8 cellular contexts compared by ENCODE assay signal in the genomic region with DNA sequence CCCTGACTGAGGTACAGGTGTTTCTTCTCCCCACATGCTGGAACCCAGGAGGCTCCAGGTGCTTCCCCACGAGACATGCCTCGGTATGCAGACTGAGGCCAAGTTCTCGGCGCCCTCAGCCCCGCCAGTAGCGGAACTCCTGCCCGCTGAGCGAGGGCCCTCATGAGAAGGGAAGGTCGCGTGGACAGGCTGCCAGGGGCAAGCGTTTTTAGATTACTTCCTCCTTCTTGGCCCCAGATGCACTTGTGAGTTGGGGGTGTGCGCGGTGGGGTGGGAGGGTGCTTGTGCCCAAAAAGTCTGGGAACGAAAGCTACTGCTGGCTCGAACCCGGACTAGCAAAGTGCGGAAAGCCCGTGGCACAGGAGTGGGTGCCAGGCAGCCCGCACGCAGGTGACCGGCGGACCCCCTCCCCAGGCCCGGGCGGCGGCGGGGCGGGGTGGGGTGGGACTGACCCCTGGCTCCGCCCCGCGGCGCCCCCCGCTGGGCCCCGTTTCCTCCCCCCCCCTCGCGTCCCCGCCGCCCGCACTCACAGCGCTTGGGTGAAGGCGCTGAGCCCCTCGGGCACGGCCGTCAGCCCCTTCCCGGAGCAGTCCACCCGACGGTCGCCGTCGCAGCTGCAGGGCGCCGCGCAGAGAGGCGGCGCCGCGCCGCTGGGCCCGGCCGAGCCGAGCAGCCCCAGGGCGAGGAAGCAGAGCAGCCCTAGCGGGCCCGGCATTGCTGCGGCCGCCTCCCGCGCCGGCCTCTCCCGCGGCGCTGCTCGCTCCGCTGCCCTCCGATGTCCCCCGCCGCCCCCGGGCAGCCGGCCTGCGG. TPM values are rescaled to one million over a fixed set of nuclear protein-coding genes. Genes with fewer than 3 reads are reported as not detected.
DNase-seq lines count a peak whose midpoint lies in the region; ATAC-seq, FAIRE-seq and TF ChIP-seq lines count a peak whose summit lies in the region.

No MANE protein-coding gene starts in this region.

- peak overlapping the region; percentile 94 for H3K9ac ChIP-seq in trophoblast cell (ENCODE audit: low read length)

- H4K12ac ChIP-seq in trophoblast cell (ENCODE audit: low read depth, low read length): no peak overlapping the region

- peak overlapping the region; percentile 42 for H2AFZ ChIP-seq in trophoblast cell (ENCODE audit: insufficient read depth, low read length, poor library complexity)

- TF ChIP-seq POLR2A in H54 (IDR thresholded peaks at IDR 0.05; ENCODE audit: low read depth, low read length): no peak; the same call in 1 of the 2 replicates

- peak overlapping the region; percentile 82 to 97 (median 90) for H3K27ac ChIP-seq in heart right ventricle
- peak overlapping the region; percentile 70 for H3K27ac ChIP-seq in trophoblast cell (ENCODE audit: low read depth, low read length)

- peaks cover 9% of the 10 kb centered on the region for H3K79me2 ChIP-seq in trophoblast cell (ENCODE audit: control insufficient read depth, insufficient read depth, low read length, poor library complexity)

- peak overlapping the region; percentile 68 for H3K4me3 Mint-ChIP-seq in activated naive CD8-positive, alpha-beta T cell treated with anti-CD3 and anti-CD28 coated beads, Interleukin-2, amount 10 ng/mL, durations not matched to agents 7 days and 5 days

- H4K91ac ChIP-seq in trophoblast cell (ENCODE audit: low read depth, low read length): peak overlapping the region; percentile 58

- peaks cover 2% of the 10 kb centered on the region for H3K36me3 Mint-ChIP-seq in activated naive CD8-positive, alpha-beta T cell treated with anti-CD3 and anti-CD28 coated beads, Interleukin-2, amount 10 ng/mL, durations not matched to agents 7 days and 5 days

- ATAC-seq in activated CD4-positive, CD25-positive, alpha-beta regulatory T cell treated with anti-CD3 and anti-CD28 coated beads, Interleukin-2, amount 50 U/mL, for 24 hours: peak; percentile 34 to 54
- ATAC-seq in HG02623 (IDR thresholded peaks at IDR 0.05; ENCODE audit: unreplicated experiment): peak; percentile 43
- ATAC-seq in activated naive CD8-positive, alpha-beta T cell treated with anti-CD3 and anti-CD28 coated beads, Interleukin-2, amount 10 ng/mL, durations not matched to agents 7 days and 5 days (ENCODE audit: low read depth): peak; percentile 75
- ATAC-seq in heart right ventricle: peak; percentile 1 to 65 (median 42)

- no peak for FAIRE-seq in H54 (lab: Jason Lieb, UNC)

- H3K4me3 ChIP-seq in heart right ventricle: peak overlapping the region; percentile 64 to 97 (median 82)
- H3K4me3 ChIP-seq in trophoblast cell (ENCODE audit: low read depth, low read length): peak overlapping the region; percentile 96

- H4K8ac ChIP-seq in trophoblast cell (ENCODE audit: low read depth, low read length): peak overlapping the region; percentile 26

- H3K18ac ChIP-seq in trophoblast cell (ENCODE audit: low read length): peak overlapping the region; percentile 64

- POLR2A ChIA-PET in activated naive CD8-positive, alpha-beta T cell treated with anti-CD3 and anti-CD28 coated beads, Interleukin-2, amount 10 ng/mL, durations not matched to agents 7 days and 5 days (lab: Charles Lee): no interaction called here

- H3K4me1 ChIP-seq in heart right ventricle (peaks cover 0 to 46% (median 21%) of the 10 kb centered on the region in 9 donors), trophoblast cell (ENCODE audit: control insufficient read depth in 1 of 2, insufficient read depth in 2 of 2, low read length in 2 of 2) (peaks cover 7 to 10% of the 10 kb centered on the region in 2 experiments)

- intact Hi-C loops in heart right ventricle (cut with DNase I): loop anchor here in 5 of 10 donors (10.0 kb wide), 2 partner anchors 87 to 107 kb away; a partner anchor contains a TSS

- peak overlapping the region; percentile 15 for H2BK120ac ChIP-seq in trophoblast cell (ENCODE audit: insufficient read depth, low read length, poor library complexity)

- no peaks in the 10 kb centered on the region for H3K9me3 Mint-ChIP-seq in activated naive CD8-positive, alpha-beta T cell treated with anti-CD3 and anti-CD28 coated beads, Interleukin-2, amount 10 ng/mL, durations not matched to agents 7 days and 5 days

- no peak overlapping the region for H3K27ac Mint-ChIP-seq in activated naive CD8-positive, alpha-beta T cell treated with anti-CD3 and anti-CD28 coated beads, Interleukin-2, amount 10 ng/mL, durations not matched to agents 7 days and 5 days

- H2AK5ac ChIP-seq in trophoblast cell (ENCODE audit: low read length): peak overlapping the region; percentile 12

- H3K4ac ChIP-seq in trophoblast cell (ENCODE audit: low read depth, low read length): peak overlapping the region; percentile 41

- DNase-seq in activated CD4-positive, CD25-positive, alpha-beta regulatory T cell treated with anti-CD3 and anti-CD28 coated beads, Interleukin-2, amount 50 U/mL, for 72 hours: no peak
- DNase-seq in NCI-H526 treated with DMSO at 0.1 percent for 48 hours (lab: John Stamatoyannopoulos, UW) (peak; percentile 51), heart right ventricle (peak; percentile 16 to 46), trophoblast cell (peak; percentile 60 to 66), H54 (ENCODE audit: insufficient read length, low spot score) (no peak)
- DNase-seq in activated naive CD8-positive, alpha-beta T cell treated with anti-CD3 and anti-CD28 coated beads, Interleukin-2, amount 10 ng/mL, durations not matched to agents 7 days and 5 days: peak; percentile 41

- 0 to 1% methylated on average over 59 to 74 of the region's 79 CpGs for WGBS in heart right ventricle, 2 donors
- WGBS in trophoblast cell (ENCODE audit: extremely low coverage, insufficient coverage, insufficient read length): no CpG with 5 or more reads among the region's 79 CpGs

- peak overlapping the region; percentile 88 for H2BK5ac ChIP-seq in trophoblast cell (ENCODE audit: low read depth, low read length, poor library complexity)

- no peak overlapping the region for H2BK12ac ChIP-seq in trophoblast cell (ENCODE audit: low read length)

- H3K9me3 ChIP-seq in heart right ventricle: peaks cover 0 to 2% (median 0%) of the 10 kb centered on the region in 11 donors
- H3K9me3 ChIP-seq in trophoblast cell (ENCODE audit: insufficient read depth, low read depth, low read length): no peaks in the 10 kb centered on the region

- TF ChIP-seq CTCF in heart right ventricle (IDR thresholded peaks at IDR 0.05): no peak

- peak overlapping the region; percentile 55 for H3K14ac ChIP-seq in trophoblast cell (ENCODE audit: low read length)

- H3K27me3 ChIP-seq in heart right ventricle (peaks cover 0 to 10% (median 0%) of the 10 kb centered on the region in 7 donors), trophoblast cell (ENCODE audit: insufficient read depth, low read length) (no peaks in the 10 kb centered on the region)

- H3K79me1 ChIP-seq in trophoblast cell (ENCODE audit: low read length): peaks cover 7% of the 10 kb centered on the region

- peaks cover 63% of the 10 kb centered on the region for H3K27me3 Mint-ChIP-seq in activated naive CD8-positive, alpha-beta T cell treated with anti-CD3 and anti-CD28 coated beads, Interleukin-2, amount 10 ng/mL, durations not matched to agents 7 days and 5 days

- peaks cover 5% of the 10 kb centered on the region for H3K4me1 Mint-ChIP-seq in activated naive CD8-positive, alpha-beta T cell treated with anti-CD3 and anti-CD28 coated beads, Interleukin-2, amount 10 ng/mL, durations not matched to agents 7 days and 5 days

- no peak overlapping the region for H3K23ac ChIP-seq in trophoblast cell (ENCODE audit: low read length)

- H3K36me3 ChIP-seq in heart right ventricle (no peaks in the 10 kb centered on the region), trophoblast cell (ENCODE audit: control insufficient read depth in 1 of 2, insufficient read depth in 2 of 2, low read length in 2 of 2) (no peaks in the 10 kb centered on the region)

- peak overlapping the region; percentile 94 for H3K4me2 ChIP-seq in trophoblast cell (ENCODE audit: low read length)

RNA-seq across cellular contexts. Expression of a gene that starts 0.8 kb away (rescaled TPM):
- total RNA-seq in activated naive CD8-positive, alpha-beta T cell treated with anti-CD3 and anti-CD28 coated beads, Interleukin-2, amount 10 ng/mL, durations not matched to agents 7 days and 5 days: under 1 TPM; 0.11 to 0.22 TPM
- 10 to 100 TPM; 13.6 to 41.0 (median 23.3) TPM for total RNA-seq in heart right ventricle
- 10 to 100 TPM in 1 of 2 donors, 1 to 10 TPM in 1; 6.0 to 16.8 TPM for polyA plus RNA-seq in heart right ventricle
- polyA plus RNA-seq in trophoblast cell (2013): 56.6 and 59.1 TPM in 2 replicates

RNA-seq across cellular contexts. Expression of a gene that starts 34.8 kb away (rescaled TPM):
- 10 to 100 TPM; 23.7 to 23.9 TPM for total RNA-seq in activated naive CD8-positive, alpha-beta T cell treated with anti-CD3 and anti-CD28 coated beads, Interleukin-2, amount 10 ng/mL, durations not matched to agents 7 days and 5 days
- 10 to 100 TPM; 13.9 to 22.3 (median 17.6) TPM for total RNA-seq in heart right ventricle
- 1 to 10 TPM; 3.4 to 5.9 TPM for polyA plus RNA-seq in heart right ventricle
- polyA plus RNA-seq in trophoblast cell (2013): 15.4 and 15.9 TPM in 2 replicates

Comparison
In these comparisons a context has a peak if more than half of its experiments do, and no peak if none do; other contexts are left out.
1. DNase-seq: peak in NCI-H526 treated with DMSO at 0.1 percent for 48 hours (single experiment), activated naive CD8-positive, alpha-beta T cell treated with anti-CD3 and anti-CD28 coated beads, Interleukin-2, amount 10 ng/mL, durations not matched to agents 7 days and 5 days (single experiment), heart right ventricle (2 of 2) and trophoblast cell (2 of 2); none in activated CD4-positive, CD25-positive, alpha-beta regulatory T cell treated with anti-CD3 and anti-CD28 coated beads, Interleukin-2, amount 50 U/mL, for 72 hours (single experiment) and H54 (single experiment).
2. RNA of a gene that starts 0.8 kb away (total RNA-seq): 13.6 to 41.0 TPM in heart right ventricle; 0.11 to 0.22 TPM in activated naive CD8-positive, alpha-beta T cell treated with anti-CD3 and anti-CD28 coated beads, Interleukin-2, amount 10 ng/mL, durations not matched to agents 7 days and 5 days; every median in the first group is over 10 times any median in the second.
3. Peak in every context shown above with its lines, with median percentiles within 50 percentile points of each other: ATAC-seq.